ENCODE assay signal across 9 cellular contexts in the genomic region with DNA sequence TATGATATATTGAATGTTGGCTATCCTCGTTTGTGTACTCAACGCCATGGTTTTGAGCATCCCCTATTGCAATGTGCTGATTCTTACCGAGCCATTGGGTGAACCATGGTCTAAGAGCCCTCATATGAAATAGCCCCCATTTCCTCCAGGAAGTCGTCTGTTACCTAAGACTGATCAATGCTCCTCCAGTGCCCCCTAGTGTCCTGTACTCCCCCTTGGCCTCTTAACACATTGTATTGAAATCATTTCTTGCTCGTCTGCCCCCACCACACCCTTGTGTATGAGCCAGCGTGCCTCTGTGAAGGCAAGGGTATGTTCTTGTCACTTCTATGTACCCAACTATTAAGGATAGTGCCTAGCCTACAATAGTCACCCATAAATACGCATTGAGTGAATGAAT. TPM values are rescaled to one million over a fixed set of nuclear protein-coding genes. Genes with fewer than 3 reads are reported as not detected.
DNase-seq lines count a peak whose midpoint lies in the region; ATAC-seq and TF ChIP-seq lines count a peak whose summit lies in the region.
"Had no signal": no experiment of that assay in that cellular context is flagged by ENCODE, and none has a peak within 500 bp of the region (broad histone marks: within the 10 kb centered on the region; RNA-seq: fewer than 3 reads in every experiment).

No MANE protein-coding gene starts in this region.

- no peaks in the 10 kb centered on the region for H3K9me3 Mint-ChIP-seq in CD8-positive, alpha-beta T cell

- no peak overlapping the region for H3K4me3 Mint-ChIP-seq in CD8-positive, alpha-beta T cell

- POLR2A ChIA-PET in CD8-positive, alpha-beta T cell (lab: Charles Lee): no interaction called here

- intact Hi-C loops in CD8-positive, alpha-beta T cell (cut with DNase I, micrococcal nuclease): loop anchor here (2.0 to 5.0 kb wide), 2 partner anchors 186 to 187 kb away; no protein-coding TSS in a partner anchor
- intact Hi-C loops in ascending aorta (cut with DNase I): no loop called here

- TF ChIP-seq CTCF in CD8-positive, alpha-beta T cell (IDR thresholded peaks at IDR 0.05): peak; percentile 53
- no peak for TF ChIP-seq CTCF in ascending aorta (IDR thresholded peaks at IDR 0.05)

- peaks cover 20% of the 10 kb centered on the region for H3K27me3 Mint-ChIP-seq in CD8-positive, alpha-beta T cell (ENCODE audit: low read depth)

- H3K27ac Mint-ChIP-seq in CD8-positive, alpha-beta T cell: no peak overlapping the region

- no peaks in the 10 kb centered on the region for H3K27me3 ChIP-seq in CD8-positive, alpha-beta T cell (ENCODE audit: insufficient read depth, low read length)
- H3K27me3 ChIP-seq in ascending aorta: no peaks in the 10 kb centered on the region

- CTCF ChIA-PET in CD8-positive, alpha-beta T cell (lab: Charles Lee): interaction anchor here (0.6 to 1.3 kb wide), 3 partner anchors 11 to 187 kb away, joined by 3 to 4 read pairs (median 3); no protein-coding TSS in a partner anchor

- no peak overlapping the region for H3K4me3 ChIP-seq in CD8-positive, alpha-beta T cell (ENCODE audit: low read depth, low read length)
- H3K4me3 ChIP-seq in ascending aorta: no peak overlapping the region
- H3K4me3 ChIP-seq: thoracic aorta had no signal

- H3K9me3 ChIP-seq in CD8-positive, alpha-beta T cell (ENCODE audit: low read length): no peaks in the 10 kb centered on the region
- H3K9me3 ChIP-seq in ascending aorta: no peaks in the 10 kb centered on the region
- H3K9me3 ChIP-seq: thoracic aorta had no signal

- no peak overlapping the region for H3K27ac ChIP-seq in CD8-positive, alpha-beta T cell (ENCODE audit: low read depth, low read length)
- H3K27ac ChIP-seq in ascending aorta: no peak overlapping the region
- H3K27ac ChIP-seq: thoracic aorta had no signal

- no peaks in the 10 kb centered on the region for H3K36me3 Mint-ChIP-seq in CD8-positive, alpha-beta T cell

- H3K36me3 ChIP-seq in CD8-positive, alpha-beta T cell (ENCODE audit: insufficient read depth, low read length): no peaks in the 10 kb centered on the region
- no peaks in the 10 kb centered on the region for H3K36me3 ChIP-seq in ascending aorta
- H3K36me3 ChIP-seq: thoracic aorta had no signal

- H3K4me1 Mint-ChIP-seq in CD8-positive, alpha-beta T cell (ENCODE audit: low read depth): peaks cover 4% of the 10 kb centered on the region

- no peaks in the 10 kb centered on the region for H3K4me1 ChIP-seq in CD8-positive, alpha-beta T cell (ENCODE audit: insufficient read depth, low read length)
- no peaks in the 10 kb centered on the region for H3K4me1 ChIP-seq in ascending aorta

- peak; percentile 36 to 71 (median 62) for DNase-seq in CD8-positive, alpha-beta T cell
- peak; percentile 31 for DNase-seq in GM19240 (ENCODE audit: insufficient read length, low spot score)
- peak; percentile 63 for DNase-seq in RPMI7951 (ENCODE audit: low read depth)
- DNase-seq in activated gamma-delta T cell treated with anti-CD3 and anti-CD28 coated beads, Interleukin-2, amount 50 U/mL, for 16 hours (ENCODE audit: low read depth): peak; percentile 32
- peak; percentile 78 for DNase-seq in iPS-NIHi7 (ENCODE audit: extremely low spot score)
- DNase-seq in stimulated activated CD4-positive, alpha-beta T cell treated with anti-CD3 and anti-CD28 coated beads, TNF-alpha, amount 100 ng/mL, for 48 hours (ENCODE audit: low read depth in 3 of 3): peak; percentile 8 to 36 (median 20)
- no peak for DNase-seq in ascending aorta (ENCODE audit: low spot score in 2 of 2)

- ATAC-seq in CD8-positive, alpha-beta T cell: peak; percentile 97
- ATAC-seq in HG03571 (IDR thresholded peaks at IDR 0.05; ENCODE audit: unreplicated experiment): peak; percentile 79

RNA-seq across cellular contexts. Expression of a gene that starts 11.2 kb away (rescaled TPM):
- 1 to 10 TPM; 5.1 to 7.0 TPM for total RNA-seq in CD8-positive, alpha-beta T cell
- 13.9 and 14.9 TPM in 2 replicates for total RNA-seq in RPMI7951 (2014; rRNA removed; shearing (Covaris generic))
- total RNA-seq in ascending aorta: 5.3 TPM

Comparison
In these comparisons a context has a peak if more than half of its experiments do, and no peak if none do; other contexts are left out.
1. DNase-seq: peak in CD8-positive, alpha-beta T cell (7 of 7), GM19240 (single experiment), RPMI7951 (single experiment), activated gamma-delta T cell treated with anti-CD3 and anti-CD28 coated beads, Interleukin-2, amount 50 U/mL, for 16 hours (single experiment), iPS-NIHi7 (single experiment) and stimulated activated CD4-positive, alpha-beta T cell treated with anti-CD3 and anti-CD28 coated beads, TNF-alpha, amount 100 ng/mL, for 48 hours (3 of 3); none in ascending aorta (0 of 2).